Comparison of ENCODE assay signal across 19 cellular contexts in the genomic region with DNA sequence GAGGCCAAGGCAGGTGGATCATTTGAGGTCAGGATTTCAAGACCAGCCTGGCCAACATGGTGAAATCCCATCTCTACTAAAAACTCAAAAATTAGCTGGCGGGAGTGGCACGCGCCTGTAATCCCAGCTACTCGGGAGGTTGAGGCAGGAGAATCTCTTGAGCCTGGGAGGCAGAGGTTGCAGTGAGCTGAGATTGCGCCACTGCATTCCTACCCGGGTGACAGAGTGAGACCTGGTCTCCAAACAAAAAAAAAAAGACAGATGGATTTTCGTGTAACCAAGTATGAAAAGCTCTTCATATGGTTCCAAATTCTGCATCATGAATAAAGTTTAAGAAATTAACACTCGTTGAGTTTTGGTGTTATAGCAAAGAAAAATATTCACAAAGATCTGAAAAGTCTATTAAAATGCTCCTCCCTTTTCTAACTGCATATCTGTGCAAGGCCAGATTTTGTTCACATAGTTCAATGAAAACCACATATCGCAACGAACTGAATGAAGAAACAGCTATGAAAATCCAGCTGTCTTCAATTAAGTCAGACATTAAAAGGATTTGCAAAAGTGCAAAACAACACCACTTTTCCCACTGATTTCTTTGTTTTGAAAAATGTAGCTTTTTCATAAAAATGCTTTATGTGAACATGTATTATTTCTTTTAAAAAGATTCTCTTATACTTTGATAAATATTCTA. TPM values are rescaled to one million over a fixed set of nuclear protein-coding genes. Genes with fewer than 3 reads are reported as not detected.
DNase-seq lines count a peak whose midpoint lies in the region; ATAC-seq and TF ChIP-seq lines count a peak whose summit lies in the region.
"Had no signal": no experiment of that assay in that cellular context is flagged by ENCODE, and none has a peak within 500 bp of the region (broad histone marks: within the 10 kb centered on the region; RNA-seq: fewer than 3 reads in every experiment).

No MANE protein-coding gene starts in this region.

- H3K27me3 ChIP-seq in heart right ventricle (no peaks in the 10 kb centered on the region), vagina (no peaks in the 10 kb centered on the region)

- H3K27ac ChIP-seq in heart right ventricle (peak overlapping the region in 7 of 10 donors; percentile 3 to 75 (median 52)), vagina (peak overlapping the region; percentile 88)
- H3K27ac ChIP-seq: KMS-11 had no signal

- TF ChIP-seq POLR2A in vagina (IDR thresholded peaks at IDR 0.05) = no peak

- no peak overlapping the region for H3K4me3 ChIP-seq in heart right ventricle
- no peak overlapping the region for H3K4me3 ChIP-seq in choroid plexus epithelial cell (ENCODE audit: low read depth, low read length)
- no peak overlapping the region for H3K4me3 ChIP-seq in vagina
- H3K4me3 ChIP-seq: HAP-1 had no signal

- TF ChIP-seq CTCF in heart right ventricle (IDR thresholded peaks at IDR 0.05) (no peak), choroid plexus epithelial cell (conservative IDR thresholded peaks at IDR 0.05; ENCODE audit: low read depth, low read length) (no peak), vagina (IDR thresholded peaks at IDR 0.05) (no peak)

- H3K36me3 ChIP-seq in heart right ventricle = no peaks in the 10 kb centered on the region
- no peaks in the 10 kb centered on the region for H3K36me3 ChIP-seq in vagina
- H3K36me3 ChIP-seq: HAP-1 had no signal

- peak in 1 of 8 donors; percentile 35 for ATAC-seq in heart right ventricle
- peak; percentile 35 for ATAC-seq in left lobe of liver
- no peak for ATAC-seq in HG03378 (IDR thresholded peaks at IDR 0.05; ENCODE audit: unreplicated experiment)
- no peak for ATAC-seq in HG03196 (IDR thresholded peaks at IDR 0.05; ENCODE audit: unreplicated experiment)

- H3K9me3 ChIP-seq in heart right ventricle (no peaks in the 10 kb centered on the region), vagina (no peaks in the 10 kb centered on the region)
- H3K9me3 ChIP-seq: HAP-1 had no signal

- intact Hi-C loops in heart right ventricle (cut with DNase I) = no loop called here
- intact Hi-C loops in cardiac septum (cut with DNase I) = no loop called here
- intact Hi-C loops in vagina (cut with DNase I) = no loop called here

- 87 to 89% methylated on average over 10 of the region's 10 CpGs for WGBS in heart right ventricle, 2 donors

- H3K4me1 ChIP-seq in heart right ventricle (peaks cover 0 to 34% (median 10%) of the 10 kb centered on the region in 9 donors), vagina (peaks cover 50% of the 10 kb centered on the region)
- H3K4me1 ChIP-seq: HAP-1 had no signal

- no peak for DNase-seq in heart right ventricle
- no peak for DNase-seq in cardiac septum (ENCODE audit: low spot score)
- DNase-seq in choroid plexus epithelial cell (ENCODE audit: low read depth) = peak; percentile 79
- no peak for DNase-seq in left lobe of liver (ENCODE audit: low spot score)
- no peak for DNase-seq in vagina (ENCODE audit: extremely low spot score in 2 of 2)
- DNase-seq in iPS-NIHi7 (ENCODE audit: extremely low spot score) = no peak
- DNase-seq: activated CD4-positive, alpha-beta T cell treated with anti-CD3 and anti-CD28 coated beads for 4 hours; activated naive CD4-positive, alpha-beta T cell treated with Interleukin-2 at 50 U/mL for 16 hours; COR-L47; effector CD8-positive, alpha-beta T cell; GDM1; NCI-H1417 treated with DMSO at 0.1 percent for 48 hours; NCI-H2227 treated with DMSO at 0.1 percent for 48 hours; occipital lobe; SHP77 had no signal

RNA-seq across cellular contexts. Expression of a gene that starts 23.8 kb away (rescaled TPM):
- total RNA-seq in heart right ventricle (10 to 100 TPM; 35.4 to 78.9 (median 47.0) TPM), cardiac septum (64.6 TPM), left lobe of liver (4.8 TPM), vagina (94.3 TPM)
- polyA plus RNA-seq in heart right ventricle = 10 to 100 TPM; 20.7 to 55.9 TPM

RNA-seq across cellular contexts. Expression of a gene that starts 45.0 kb away (rescaled TPM):
- 10 to 100 TPM; 26.6 to 46.0 (median 33.7) TPM for total RNA-seq in heart right ventricle
- 10 to 100 TPM; 15.9 to 21.7 TPM for polyA plus RNA-seq in heart right ventricle
- total RNA-seq in cardiac septum = 30.7 TPM
- total RNA-seq in left lobe of liver = 4.6 TPM
- total RNA-seq in vagina = 12.0 TPM
